ENCODE assay signal across 33 cellular contexts in the genomic region with DNA sequence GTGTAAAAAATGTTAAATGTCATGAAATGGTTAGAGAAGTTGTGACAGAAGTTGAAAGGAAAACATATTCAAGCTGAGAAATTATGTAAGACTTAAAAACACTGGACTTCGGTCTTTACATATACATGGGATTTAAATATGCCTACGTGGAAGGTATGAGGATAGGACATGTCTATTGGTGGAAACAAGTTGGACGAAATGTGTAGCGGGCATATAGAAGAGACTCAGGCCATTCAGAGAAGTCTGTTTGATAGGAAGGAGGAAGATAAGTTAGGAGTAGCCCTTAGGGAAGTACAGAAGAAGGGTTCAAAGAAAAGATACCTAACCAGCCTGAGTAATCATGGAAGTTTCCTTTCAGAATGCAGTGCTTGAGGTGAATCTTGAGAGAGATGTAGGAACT. TPM values are rescaled to one million over a fixed set of nuclear protein-coding genes. Genes with fewer than 3 reads are reported as not detected.
"Had no signal": no experiment of that assay in that cellular context is flagged by ENCODE, and none has a peak within 500 bp of the region (broad histone marks: within the 10 kb centered on the region; RNA-seq: fewer than 3 reads in every experiment).

No MANE protein-coding gene starts in this region.

- H3K4me3 ChIP-seq: ascending aorta, body of pancreas, breast epithelium, Peyer's patch, SJSA1 had no signal

- H3K4me2 ChIP-seq: KMS-11 had no signal

- H3K27me3 ChIP-seq: ascending aorta, breast epithelium, Peyer's patch, SJSA1 had no signal

- H3K9me3 ChIP-seq: ascending aorta, body of pancreas, breast epithelium, Peyer's patch, SJSA1, SK-N-SH had no signal

- H3K4me1 ChIP-seq: ascending aorta, breast epithelium, Peyer's patch, SJSA1 had no signal

- DNase-seq: activated CD4-positive, alpha-beta T cell treated with anti-CD3 and anti-CD28 coated beads, Interleukin-2, amount 10 ng/mL, durations not matched to agents 24 days and 14 days; activated CD4-positive, alpha-beta T cell treated with anti-CD3 and anti-CD28 coated beads, Interleukin-2, amount 50 U/mL, for 4 hours; activated CD8-positive, alpha-beta T cell treated with anti-CD3 and anti-CD28 coated beads for 36 hours; activated effector memory CD4-positive, alpha-beta T cell treated with anti-CD3 and anti-CD28 coated beads, Interleukin-2, amount 50 U/mL, for 16 hours; activated naive CD4-positive, alpha-beta T cell; activated naive CD4-positive, alpha-beta T cell treated with anti-CD3 and anti-CD28 coated beads, Interleukin-2, amount 50 U/mL, for 16 hours; activated naive CD8-positive, alpha-beta T cell treated with anti-CD3 and anti-CD28 coated beads for 36 hours; activated T-cell treated with anti-CD3 and anti-CD28 coated beads, Interleukin-2, amount 50 U/mL, for 1 hour; activated T-cell treated with anti-CD3 and anti-CD28 coated beads, Interleukin-2, amount 50 U/mL, for 72 hours; amygdala; body of pancreas; caudate nucleus; MM.1S; MV-4-11; NCI-H1092; NCI-H1436 treated with DMSO at 0.1 percent for 48 hours; NCI-H1694 treated with DMSO at 0.1 percent for 48 hours; NCI-H2029; NCI-H345; NCI-H526; NCI-H748 treated with DMSO at 0.1 percent for 48 hours; NK-92 treated with Interleukin-12 subunit alpha and Interleukin-12 subunit beta, amount 100 ng/mL, for 24 hours; PC-3; Peyer's patch; RPMI8226; SHP77 treated with DMSO at 0.1 percent for 48 hours; SK-N-SH had no signal

- ATAC-seq: activated CD8-positive, alpha-beta T cell treated with anti-CD3 and anti-CD28 coated beads for 36 hours; activated T-cell treated with anti-CD3 and anti-CD28 coated beads, Interleukin-2, amount 50 U/mL, for 72 hours; activated T-helper 17 cell treated with anti-CD3 and anti-CD28 coated beads, Interleukin-2, amount 50 U/mL, for 72 hours; body of pancreas; PC-3 had no signal

- H3K27ac ChIP-seq: ascending aorta, body of pancreas, breast epithelium, KMS-11, Peyer's patch, SJSA1 had no signal

- FAIRE-seq: TTC549 had no signal

- H3K9ac ChIP-seq: KMS-11, SK-N-SH had no signal

- H3K36me3 ChIP-seq: ascending aorta, breast epithelium, Peyer's patch, SJSA1 had no signal

RNA-seq across cellular contexts. Expression of a gene that starts 14.7 kb away (rescaled TPM):
- total RNA-seq: activated naive CD8-positive, alpha-beta T cell treated with anti-CD3 and anti-CD28 coated beads for 36 hours had no signal
